In genomic region chrX:149004936-149005335, GRCh38 we compare ENCODE assay signal across 21 cellular contexts.
DNase-seq lines count a peak whose midpoint lies in the region; ATAC-seq, FAIRE-seq and TF ChIP-seq lines count a peak whose summit lies in the region.
"Had no signal": no experiment of that assay in that cellular context is flagged by ENCODE, and none has a peak within 500 bp of the region (broad histone marks: within the 10 kb centered on the region; RNA-seq: fewer than 3 reads in every experiment).

No MANE protein-coding gene starts in this region.

- peak; percentile 9 for FAIRE-seq in GM18507 (lab: Jason Lieb, UNC)
- FAIRE-seq: endometrium, G401.6 had no signal

- no peak for ATAC-seq in HG02852 (IDR thresholded peaks at IDR 0.05; ENCODE audit: unreplicated experiment)
- ATAC-seq in GM18511 (IDR thresholded peaks at IDR 0.05; ENCODE audit: unreplicated experiment) = no peak
- ATAC-seq: left ventricle myocardium superior; stimulated activated memory B cell treated with anti-CD40 and anti-IgM and Interleukin-4, amounts not matched to agents 10 μg/mL and 1 μg/mL and 100 μg/mL, for 72 hours had no signal

- DNase-seq in GM18507 (ENCODE audit: extremely low spot score, insufficient read length, low read depth) (no peak), NAMALWA (ENCODE audit: low spot score) (peak; percentile 13), choroid plexus epithelial cell (ENCODE audit: low read depth) (no peak), DMS153 treated with DMSO at 0.1 percent for 48 hours (lab: John Stamatoyannopoulos, UW; ENCODE audit: unreplicated experiment) (no peak)
- no peak for DNase-seq in activated CD4-positive, alpha-beta T cell treated with anti-CD3 and anti-CD28 coated beads, Interleukin-2, amount 50 U/mL, for 48 hours
- DNase-seq: activated effector memory CD4-positive, alpha-beta T cell treated with anti-CD3 and anti-CD28 coated beads, Interleukin-2, amount 50 U/mL, for 16 hours; cortex of kidney; head of caudate nucleus; left ventricle myocardium superior; NCI-H1105 treated with DMSO at 0.1 percent for 48 hours; NCI-H2107; nephron progenitor cell; SHP77; T-helper 1 cell; testis had no signal

- no peak overlapping the region for H3K4me3 ChIP-seq in choroid plexus epithelial cell (ENCODE audit: low read depth, low read length)
- H3K4me3 ChIP-seq: testis had no signal

- 0 out of 2 replicates have a peak, but pooled peaks have one; percentile 6 for TF ChIP-seq CTCF in C4-2B (conservative IDR thresholded peaks at IDR 0.05)
- TF ChIP-seq CTCF in choroid plexus epithelial cell (conservative IDR thresholded peaks at IDR 0.05; ENCODE audit: low read depth, low read length) = peak; percentile 6

- no peak overlapping the region for H3K27ac ChIP-seq in C4-2B
- H3K27ac ChIP-seq: testis had no signal
